Comparison of ENCODE assay signal across 1 cellular context in the genomic region with DNA sequence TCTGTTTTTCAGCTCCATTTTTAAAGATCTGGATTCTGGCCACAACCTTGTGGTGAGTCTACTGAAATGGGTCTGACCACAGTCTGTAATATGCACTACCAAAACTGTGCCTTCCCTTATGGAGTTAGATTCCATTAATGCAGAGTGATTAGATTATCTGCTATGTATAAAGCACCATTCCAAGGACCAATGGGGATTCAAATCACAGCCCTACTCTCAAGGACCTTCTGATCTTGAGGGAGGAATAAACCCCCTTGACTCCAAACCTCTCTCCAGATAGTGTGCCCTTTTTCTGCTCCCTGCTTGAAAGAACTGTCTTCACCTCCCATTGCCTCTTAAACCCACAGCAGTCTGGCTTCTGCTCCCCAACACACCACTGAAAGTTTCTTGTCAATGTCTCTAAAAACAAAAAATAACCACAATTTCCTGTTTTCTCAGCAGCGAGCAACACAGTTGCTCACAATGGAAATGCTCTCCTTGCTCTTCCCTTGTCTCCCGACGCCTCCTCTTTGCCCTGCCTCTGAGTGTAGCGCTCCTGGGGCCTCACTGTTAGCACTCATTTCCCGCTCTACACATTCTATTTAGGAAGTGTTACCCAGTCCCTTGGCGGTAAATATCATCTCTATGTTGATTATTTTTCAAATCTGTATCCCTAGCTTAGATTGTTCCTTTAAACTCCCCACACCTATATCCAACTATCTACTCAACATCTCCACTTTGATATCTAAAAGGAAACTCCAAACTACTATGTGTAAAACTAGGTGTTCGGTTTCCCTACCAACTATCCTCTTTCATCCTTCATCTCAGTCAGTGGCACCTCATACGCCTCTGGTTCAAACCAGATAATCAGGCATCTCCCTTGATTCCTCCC.
TF ChIP-seq lines count a peak whose summit lies in the region.

No MANE protein-coding gene starts in this region.

TF ChIP-seq in WTC11, 78 proteins besides CTCF, POLR2A, EP300 and RAD21 (continued from another document):
- TF ChIP-seq TP53 (CRISPR knock-in tag; IDR thresholded peaks at IDR 0.05), result no peak
- TF ChIP-seq, protein P1, sequence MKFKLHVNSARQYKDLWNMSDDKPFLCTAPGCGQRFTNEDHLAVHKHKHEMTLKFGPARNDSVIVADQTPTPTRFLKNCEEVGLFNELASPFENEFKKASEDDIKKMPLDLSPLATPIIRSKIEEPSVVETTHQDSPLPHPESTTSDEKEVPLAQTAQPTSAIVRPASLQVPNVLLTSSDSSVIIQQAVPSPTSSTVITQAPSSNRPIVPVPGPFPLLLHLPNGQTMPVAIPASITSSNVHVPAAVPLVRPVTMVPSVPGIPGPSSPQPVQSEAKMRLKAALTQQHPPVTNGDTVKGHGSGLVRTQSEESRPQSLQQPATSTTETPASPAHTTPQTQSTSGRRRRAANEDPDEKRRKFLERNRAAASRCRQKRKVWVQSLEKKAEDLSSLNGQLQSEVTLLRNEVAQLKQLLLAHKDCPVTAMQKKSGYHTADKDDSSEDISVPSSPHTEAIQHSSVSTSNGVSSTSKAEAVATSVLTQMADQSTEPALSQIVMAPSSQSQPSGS (CRISPR knock-in tag; IDR thresholded peaks at IDR 0.05; ENCODE audit: borderline replicate concordance, low read depth), result no peak
- no peak for TF ChIP-seq JUN (CRISPR knock-in tag; IDR thresholded peaks at IDR 0.05)
- TF ChIP-seq MXD4 (CRISPR knock-in tag; IDR thresholded peaks at IDR 0.05; ENCODE audit: borderline replicate concordance), result no peak
- TF ChIP-seq, protein P2, sequence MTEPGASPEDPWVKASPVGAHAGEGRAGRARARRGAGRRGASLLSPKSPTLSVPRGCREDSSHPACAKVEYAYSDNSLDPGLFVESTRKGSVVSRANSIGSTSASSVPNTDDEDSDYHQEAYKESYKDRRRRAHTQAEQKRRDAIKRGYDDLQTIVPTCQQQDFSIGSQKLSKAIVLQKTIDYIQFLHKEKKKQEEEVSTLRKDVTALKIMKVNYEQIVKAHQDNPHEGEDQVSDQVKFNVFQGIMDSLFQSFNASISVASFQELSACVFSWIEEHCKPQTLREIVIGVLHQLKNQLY (CRISPR knock-in tag; IDR thresholded peaks at IDR 0.05), result no peak
- no peak for TF ChIP-seq GABPB1 (CRISPR knock-in tag; IDR thresholded peaks at IDR 0.05)
- no peak for TF ChIP-seq ZNF232 (CRISPR knock-in tag; IDR thresholded peaks at IDR 0.05)
- TF ChIP-seq SP1 (CRISPR knock-in tag; conservative IDR thresholded peaks at IDR 0.05), result no peak
- TF ChIP-seq PRRX2 (CRISPR knock-in tag; IDR thresholded peaks at IDR 0.05), result no peak
- TF ChIP-seq, protein P3, sequence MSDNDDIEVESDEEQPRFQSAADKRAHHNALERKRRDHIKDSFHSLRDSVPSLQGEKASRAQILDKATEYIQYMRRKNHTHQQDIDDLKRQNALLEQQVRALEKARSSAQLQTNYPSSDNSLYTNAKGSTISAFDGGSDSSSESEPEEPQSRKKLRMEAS (CRISPR knock-in tag; IDR thresholded peaks at IDR 0.05), result no peak
- no peak for TF ChIP-seq NR2C2 (CRISPR knock-in tag; IDR thresholded peaks at IDR 0.05)
